ENCODE assay signal across 14 cellular contexts in the genomic region with DNA sequence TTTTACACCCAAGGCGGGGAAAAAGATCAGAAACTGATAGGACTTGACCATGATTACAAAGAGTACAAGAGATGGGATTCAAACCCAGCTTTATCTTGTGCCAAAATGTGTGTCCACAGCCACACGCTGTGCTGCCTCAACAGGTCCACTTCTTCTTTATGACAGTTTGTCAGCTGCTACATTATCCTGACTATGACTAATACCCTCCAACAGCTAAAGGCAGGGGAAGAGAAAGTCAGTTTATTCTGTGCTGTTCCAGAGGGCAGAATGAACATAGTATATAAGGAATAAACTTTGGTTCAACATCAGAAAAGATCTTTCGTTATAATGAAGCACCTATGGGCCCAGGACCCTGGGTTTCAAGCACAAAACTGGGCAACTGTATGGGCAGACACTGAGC.
DNase-seq lines count a peak whose midpoint lies in the region; ATAC-seq and TF ChIP-seq lines count a peak whose summit lies in the region.
"Had no signal": no experiment of that assay in that cellular context is flagged by ENCODE, and none has a peak within 500 bp of the region (broad histone marks: within the 10 kb centered on the region; RNA-seq: fewer than 3 reads in every experiment).

No MANE protein-coding gene starts in this region.

- H4K5ac ChIP-seq in IMR-90 (ENCODE audit: low read depth, low read length) = no peak overlapping the region

- no peak for TF ChIP-seq POLR2A in IMR-90 (IDR thresholded peaks at IDR 0.05; ENCODE audit: low read depth, low read length)

- H3K9ac ChIP-seq in IMR-90 (ENCODE audit: low read depth, low read length) = no peak overlapping the region
- H3K9ac ChIP-seq in neural cell (ENCODE audit: low read length) = no peak overlapping the region
- H3K9ac ChIP-seq: KMS-11 had no signal

- no peaks in the 10 kb centered on the region for H3K36me3 ChIP-seq in IMR-90 (ENCODE audit: control insufficient read depth, insufficient read depth, low read length)
- H3K36me3 ChIP-seq in neural cell (ENCODE audit: insufficient read depth, low read length) = no peaks in the 10 kb centered on the region
- no peaks in the 10 kb centered on the region for H3K36me3 ChIP-seq in osteoblast (ENCODE audit: insufficient read depth, low read length)
- H3K36me3 ChIP-seq in MG63 = no peaks in the 10 kb centered on the region
- H3K36me3 ChIP-seq: SJSA1 had no signal

- no peak overlapping the region for H3K14ac ChIP-seq in IMR-90 (replicated peaks; ENCODE audit: low read depth, low read length)

- H2AFZ ChIP-seq in IMR-90 (replicated peaks; ENCODE audit: low read length, poor library complexity) = no peak overlapping the region
- H2AFZ ChIP-seq in neural cell (ENCODE audit: low read depth, low read length) = no peak overlapping the region
- no peak overlapping the region for H2AFZ ChIP-seq in osteoblast (ENCODE audit: low read length)

- H3K27ac ChIP-seq in IMR-90 (ENCODE audit: insufficient read depth, low read length) = no peak overlapping the region
- H3K27ac ChIP-seq in foreskin keratinocyte = no peak overlapping the region
- H3K27ac ChIP-seq in neural cell (ENCODE audit: low read length) = no peak overlapping the region
- no peak overlapping the region for H3K27ac ChIP-seq in osteoblast (ENCODE audit: low read depth, low read length)
- H3K27ac ChIP-seq: KMS-11, SJSA1 had no signal

- no peak overlapping the region for H3K4ac ChIP-seq in IMR-90 (ENCODE audit: low read depth, low read length)

- H4K8ac ChIP-seq in IMR-90 (ENCODE audit: low read depth in 2 of 2, low read length in 2 of 2) = no peak overlapping the region

- peak; percentile 15 for TF ChIP-seq EP300 in neural cell (conservative IDR thresholded peaks at IDR 0.05; ENCODE audit: poor library complexity, severe bottlenecking)

- no CpG with 5 or more reads among the region's 3 CpGs for WGBS in IMR-90 (ENCODE audit: extremely low coverage in 2 of 2, insufficient read length in 1 of 2), 2 experiments

- H4K20me1 ChIP-seq in IMR-90 (ENCODE audit: insufficient read depth, low read length) (no peaks in the 10 kb centered on the region), neural cell (ENCODE audit: insufficient read depth) (no peaks in the 10 kb centered on the region), osteoblast (ENCODE audit: insufficient read depth, low read length) (no peaks in the 10 kb centered on the region)

- CTCF ChIA-PET in IMR-90 (lab: Yijun Ruan, JAX) = interaction anchor here (1.2 to 1.3 kb wide), 2 partner anchors 8 to 11 kb away, joined by 3 to 4 read pairs; no protein-coding TSS in a partner anchor

- ATAC-seq in IMR-90 (ENCODE audit: low read depth) (peak; percentile 67), foreskin keratinocyte (peak; percentile 90)
- ATAC-seq: Panc1 had no signal

- no peaks in the 10 kb centered on the region for H3K79me1 ChIP-seq in IMR-90 (ENCODE audit: low read depth in 1 of 2, low read length in 2 of 2)

- no peak for TF ChIP-seq RAD21 in IMR-90 (IDR thresholded peaks at IDR 0.05; ENCODE audit: low read length)
- TF ChIP-seq RAD21 in neural cell (conservative IDR thresholded peaks at IDR 0.05) = no peak

- H3K18ac ChIP-seq in IMR-90 (ENCODE audit: low read depth, low read length) = no peak overlapping the region

- no peaks in the 10 kb centered on the region for H3K9me2 ChIP-seq in neural cell (ENCODE audit: insufficient read depth, low read length)

- no peak overlapping the region for H3K23ac ChIP-seq in IMR-90 (ENCODE audit: low read depth, low read length)

- no peaks in the 10 kb centered on the region for H3K27me3 ChIP-seq in IMR-90 (ENCODE audit: control insufficient read depth, insufficient read depth, low read length)
- H3K27me3 ChIP-seq in foreskin keratinocyte = no peaks in the 10 kb centered on the region
- no peaks in the 10 kb centered on the region for H3K27me3 ChIP-seq in neural cell (ENCODE audit: insufficient read depth, low read depth, low read length)
- H3K27me3 ChIP-seq in osteoblast (ENCODE audit: insufficient read depth, low read length) = no peaks in the 10 kb centered on the region
- no peaks in the 10 kb centered on the region for H3K27me3 ChIP-seq in MG63
- H3K27me3 ChIP-seq: SJSA1 had no signal

- no peak overlapping the region for H2BK15ac ChIP-seq in IMR-90 (ENCODE audit: low read depth, low read length)

- no peak overlapping the region for H3K4me2 ChIP-seq in IMR-90 (ENCODE audit: low read depth, low read length)
- no peak overlapping the region for H3K4me2 ChIP-seq in neural cell (ENCODE audit: low read length)
- H3K4me2 ChIP-seq in osteoblast (ENCODE audit: insufficient read depth, low read length) = no peak overlapping the region
- H3K4me2 ChIP-seq: KMS-11 had no signal

- H3K4me1 ChIP-seq in IMR-90 (ENCODE audit: control insufficient read depth, insufficient read depth, low read length) = peaks cover 2% of the 10 kb centered on the region; the same call in 1 of the 2 replicates
- peaks cover under 1% of the 10 kb centered on the region for H3K4me1 ChIP-seq in foreskin keratinocyte
- H3K4me1 ChIP-seq in osteoblast (ENCODE audit: insufficient read depth, low read length) = peaks cover 14% of the 10 kb centered on the region
- H3K4me1 ChIP-seq: SJSA1 had no signal

- no peak overlapping the region for H2AK9ac ChIP-seq in IMR-90 (replicated peaks; ENCODE audit: low read depth, low read length, poor library complexity)

- TF ChIP-seq CTCF in IMR-90 (conservative IDR thresholded peaks at IDR 0.05; ENCODE audit: low read depth, low read length) (no peak), foreskin keratinocyte (conservative IDR thresholded peaks at IDR 0.05) (no peak), neural cell (IDR thresholded peaks at IDR 0.05; ENCODE audit: poor library complexity, severe bottlenecking) (no peak), osteoblast (IDR thresholded peaks at IDR 0.05; ENCODE audit: extremely low read depth, low read depth, low read length) (no peak)

- H4K91ac ChIP-seq in IMR-90 (ENCODE audit: insufficient read depth, low read depth, low read length) = no peak overlapping the region

- in situ Hi-C loops in IMR-90 (cut with MboI; ENCODE audit: low sequenced_read_pairs) = no loop called here

- H3F3A ChIP-seq in neural cell (ENCODE audit: insufficient read depth, low read length, poor library complexity, severe bottlenecking) = no peaks in the 10 kb centered on the region

- 0 out of 2 replicates have a peak, but pooled peaks cover 5% of the 10 kb centered on the region for H3K9me1 ChIP-seq in IMR-90 (ENCODE audit: insufficient read depth, low read length)

- BruUV-seq in IMR-90 (replicated peaks; lab: Mats Ljungman, UMichigan) = no TSS peak

- POLR2A ChIA-PET in IMR-90 (lab: Charles Lee; ENCODE audit: unreplicated experiment) = no interaction called here

- H3K4me3 ChIP-seq in IMR-90 (ENCODE audit: insufficient read depth, low read depth, low read length) (no peak overlapping the region), neural cell (ENCODE audit: low read length) (no peak overlapping the region), osteoblast (ENCODE audit: insufficient read depth, low read length) (no peak overlapping the region), MG63 (no peak overlapping the region)
- H3K4me3 ChIP-seq: SJSA1 had no signal

- no peak overlapping the region for H3K56ac ChIP-seq in IMR-90 (ENCODE audit: extremely low read depth, insufficient read depth, low read length)

- H2AK5ac ChIP-seq in IMR-90 (ENCODE audit: low read depth, low read length) = no peak overlapping the region

- dilution Hi-C loops in IMR-90 (cut with HindIII; ENCODE audit: low sequenced_read_pairs, unreplicated experiment) = no loop called here

- H3K9me3 ChIP-seq in IMR-90 (ENCODE audit: control insufficient read depth, insufficient read depth, low read length) (no peaks in the 10 kb centered on the region), neural cell (ENCODE audit: low read length) (no peaks in the 10 kb centered on the region), osteoblast (ENCODE audit: low read depth, low read length) (no peaks in the 10 kb centered on the region), MG63 (no peaks in the 10 kb centered on the region)
- H3K9me3 ChIP-seq: SJSA1 had no signal

- H2BK20ac ChIP-seq in IMR-90 (ENCODE audit: low read depth, low read length) = 0 out of 2 replicates have a peak overlapping the region, but pooled peaks have one; percentile 53

- intact Hi-C loops in IMR-90 (cut with micrococcal nuclease) = no loop called here

- DNase-seq in IMR-90 = peak; percentile 7
- peak; percentile 15 for DNase-seq in RPMI7951 (ENCODE audit: low read depth)
- peak in 1 of 2 donors; percentile 45 for DNase-seq in foreskin keratinocyte
- DNase-seq in osteoblast (ENCODE audit: insufficient read length, low spot score, missing footprints) = no peak
- no peak for DNase-seq in MG63
- no peak for DNase-seq in HT-29 (ENCODE audit: low spot score)
- DNase-seq: DMS53, EL, NCI-H1694 treated with DMSO at 0.1 percent for 48 hours, NCI-H748 treated with DMSO at 0.1 percent for 48 hours had no signal

- H2BK120ac ChIP-seq in IMR-90 (ENCODE audit: low read depth, low read length) = 0 out of 2 replicates have a peak overlapping the region, but pooled peaks have one; percentile 35

- H3K79me2 ChIP-seq in neural cell (replicated peaks; ENCODE audit: insufficient read depth, low read length) = no peaks in the 10 kb centered on the region
- no peaks in the 10 kb centered on the region for H3K79me2 ChIP-seq in osteoblast (ENCODE audit: insufficient read depth, low read length)

- no peak overlapping the region for H2BK5ac ChIP-seq in IMR-90 (ENCODE audit: low read depth, low read length, poor library complexity, severe bottlenecking)

TF ChIP-seq in IMR-90, 13 proteins besides CTCF, POLR2A, EP300 and RAD21 (continues in another document):
- TF ChIP-seq RFX5 (IDR thresholded peaks at IDR 0.05; ENCODE audit: low read depth, low read length) (no peak), NFE2L2 (IDR thresholded peaks at IDR 0.05; ENCODE audit: low read depth, low read length) (no peak), MAZ (IDR thresholded peaks at IDR 0.05; ENCODE audit: borderline replicate concordance, low read depth, low read length) (no peak)

TF ChIP-seq in neural cell, 6 proteins besides CTCF, POLR2A, EP300 and RAD21 (continues in another document):
- no peak for TF ChIP-seq EZH2 (IDR thresholded peaks at IDR 0.05; ENCODE audit: borderline replicate concordance, insufficient read depth, low read length, poor library complexity, severe bottlenecking)

Comparison
In these comparisons a context has a peak if more than half of its experiments do, and no peak if none do; other contexts are left out.
1. DNase-seq: peak in IMR-90 (single experiment) and RPMI7951 (single experiment); none in osteoblast (single experiment), MG63 (single experiment) and HT-29 (single experiment).